ENCODE assay signal across 9 cellular contexts in the genomic region with DNA sequence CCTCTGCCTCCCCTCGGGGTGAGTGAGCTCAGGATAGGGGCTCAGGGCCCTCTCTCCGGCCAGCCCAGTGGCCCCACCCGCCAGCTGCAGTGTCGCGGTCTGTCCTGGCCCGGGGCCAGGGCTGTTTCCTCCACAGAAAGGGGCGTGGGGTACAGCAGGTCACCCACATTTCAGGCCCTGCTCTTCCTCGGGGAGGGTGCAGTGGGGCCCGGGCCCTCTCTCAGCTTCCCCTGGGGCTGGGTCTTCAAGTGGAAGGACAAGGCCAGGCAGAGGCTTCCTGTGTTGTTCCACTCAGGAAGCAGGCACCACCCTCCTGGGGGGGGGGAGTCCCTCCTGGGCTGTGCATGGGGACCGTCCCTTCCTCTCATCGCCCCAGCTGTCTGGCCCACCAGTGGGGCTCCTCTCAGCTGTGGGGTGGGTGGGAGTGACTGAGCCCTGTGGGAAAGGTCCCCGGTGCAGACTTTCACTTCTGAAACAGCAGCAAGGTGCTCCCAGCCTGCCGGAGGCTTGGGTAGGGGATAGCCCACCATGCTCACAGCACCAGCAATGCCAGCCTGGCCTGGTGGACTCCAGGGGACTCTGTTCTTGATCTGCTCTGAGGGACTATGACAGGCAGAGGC. TPM values are rescaled to one million over a fixed set of nuclear protein-coding genes. Genes with fewer than 3 reads are reported as not detected.
DNase-seq lines count a peak whose midpoint lies in the region; ATAC-seq and TF ChIP-seq lines count a peak whose summit lies in the region.
"Had no signal": no experiment of that assay in that cellular context is flagged by ENCODE, and none has a peak within 500 bp of the region (broad histone marks: within the 10 kb centered on the region; RNA-seq: fewer than 3 reads in every experiment).

No MANE protein-coding gene starts in this region.

- POLR2A ChIA-PET in activated CD4-positive, alpha-beta T cell treated with anti-CD3 and anti-CD28 coated beads, Interleukin-2, amount 10 ng/mL, durations not matched to agents 7 days and 5 days (lab: Charles Lee) = no interaction called here

- peak overlapping the region; percentile 37 to 95 (median 82) for H3K27ac ChIP-seq in heart left ventricle

- TF ChIP-seq POLR2A in heart left ventricle (IDR thresholded peaks at IDR 0.05) = peak in 1 of 2 donors; percentile 12

- peaks cover 67% of the 10 kb centered on the region for H3K4me1 Mint-ChIP-seq in activated CD4-positive, alpha-beta T cell treated with anti-CD3 and anti-CD28 coated beads, Interleukin-2, amount 10 ng/mL, durations not matched to agents 7 days and 5 days
- peaks cover 20% of the 10 kb centered on the region for H3K4me1 Mint-ChIP-seq in endothelial cell (ENCODE audit: unreplicated experiment)

- H3K4me3 ChIP-seq in heart left ventricle (peak overlapping the region in 7 of 12 donors; percentile 8 to 64 (median 28)), H7 (ENCODE audit: insufficient read depth, low read depth, low read length) (no peak overlapping the region)

- no peak for TF ChIP-seq CTCF in heart left ventricle (IDR thresholded peaks at IDR 0.05)
- TF ChIP-seq CTCF in endothelial cell (IDR thresholded peaks at IDR 0.05; ENCODE audit: unreplicated experiment) = no peak

- intact Hi-C loops in heart left ventricle (cut with DNase I) = no loop called here

- peak; percentile 28 for ATAC-seq in GM21423 (IDR thresholded peaks at IDR 0.05; ENCODE audit: unreplicated experiment)
- peak; percentile 51 to 80 (median 58) for ATAC-seq in heart left ventricle
- no peak for ATAC-seq in HG03442 (IDR thresholded peaks at IDR 0.05; ENCODE audit: unreplicated experiment)
- ATAC-seq in GM18873 (IDR thresholded peaks at IDR 0.05; ENCODE audit: low FRiP score, unreplicated experiment) = no peak

- H3K36me3 Mint-ChIP-seq in activated CD4-positive, alpha-beta T cell treated with anti-CD3 and anti-CD28 coated beads, Interleukin-2, amount 10 ng/mL, durations not matched to agents 7 days and 5 days (ENCODE audit: low read depth) = peaks cover 30% of the 10 kb centered on the region
- peaks cover 4% of the 10 kb centered on the region for H3K36me3 Mint-ChIP-seq in endothelial cell (ENCODE audit: low read depth, unreplicated experiment)

- WGBS in heart left ventricle, 4 donors = 40 to 54% (median 48%) methylated on average over 6 to 13 of the region's 13 CpGs

- no peaks in the 10 kb centered on the region for H3K27me3 Mint-ChIP-seq in activated CD4-positive, alpha-beta T cell treated with anti-CD3 and anti-CD28 coated beads, Interleukin-2, amount 10 ng/mL, durations not matched to agents 7 days and 5 days
- H3K27me3 Mint-ChIP-seq in endothelial cell (ENCODE audit: unreplicated experiment) = peaks cover 16% of the 10 kb centered on the region

- H3K9me3 ChIP-seq in heart left ventricle = no peaks in the 10 kb centered on the region

- peak overlapping the region; percentile 94 for H3K27ac Mint-ChIP-seq in activated CD4-positive, alpha-beta T cell treated with anti-CD3 and anti-CD28 coated beads, Interleukin-2, amount 10 ng/mL, durations not matched to agents 7 days and 5 days
- H3K27ac Mint-ChIP-seq in endothelial cell (ENCODE audit: unreplicated experiment) = no peak overlapping the region

- DNase-seq in activated CD4-positive, alpha-beta T cell treated with anti-CD3 and anti-CD28 coated beads, Interleukin-2, amount 10 ng/mL, durations not matched to agents 7 days and 5 days = peak; percentile 41
- DNase-seq in heart left ventricle (peak; percentile 55 to 85 (median 78)), H7 (no peak), endothelial cell (ENCODE audit: low spot score) (no peak)
- DNase-seq in stimulated activated CD8-positive, alpha-beta memory T cell treated with anti-CD3 and anti-CD28 coated beads, Interleukin-7, amount 100 ng/mL, for 24 hours (ENCODE audit: low read depth) = peak; percentile 36

- H3K4me1 ChIP-seq in heart left ventricle = peaks cover 10 to 69% (median 39%) of the 10 kb centered on the region in 12 donors

- CTCF ChIA-PET in activated CD4-positive, alpha-beta T cell treated with anti-CD3 and anti-CD28 coated beads, Interleukin-2, amount 10 ng/mL, durations not matched to agents 7 days and 5 days (lab: Charles Lee) = interaction anchor here (0.6 to 3.0 kb wide), 10 partner anchors 10 to 1469 kb away, joined by 3 to 13 read pairs (median 4); a partner anchor contains a TSS

- H3K4me3 Mint-ChIP-seq in activated CD4-positive, alpha-beta T cell treated with anti-CD3 and anti-CD28 coated beads, Interleukin-2, amount 10 ng/mL, durations not matched to agents 7 days and 5 days = peak overlapping the region; percentile 80
- H3K4me3 Mint-ChIP-seq in endothelial cell (ENCODE audit: unreplicated experiment) = no peak overlapping the region

- no peaks in the 10 kb centered on the region for H3K9me3 Mint-ChIP-seq in activated CD4-positive, alpha-beta T cell treated with anti-CD3 and anti-CD28 coated beads, Interleukin-2, amount 10 ng/mL, durations not matched to agents 7 days and 5 days
- H3K9me3 Mint-ChIP-seq in endothelial cell (ENCODE audit: unreplicated experiment) = no peaks in the 10 kb centered on the region

- H3K36me3 ChIP-seq in heart left ventricle (peaks cover 0 to 4% (median 0%) of the 10 kb centered on the region in 9 donors), H7 (replicated peaks; ENCODE audit: control insufficient read depth, insufficient read depth, low read length) (no peaks in the 10 kb centered on the region)

- H3K27me3 ChIP-seq in heart left ventricle (peaks cover 0 to 2% (median 0%) of the 10 kb centered on the region in 9 donors), H7 (ENCODE audit: control insufficient read depth, insufficient read depth, low read length) (peaks cover 3% of the 10 kb centered on the region; the same call in 1 of the 2 replicates)

RNA-seq across cellular contexts. Expression of a gene that starts 3.7 kb away (rescaled TPM):
- total RNA-seq in activated CD4-positive, alpha-beta T cell treated with anti-CD3 and anti-CD28 coated beads, Interleukin-2, amount 10 ng/mL, durations not matched to agents 7 days and 5 days = 10 to 100 TPM; 44.2 to 46.6 TPM
- total RNA-seq in heart left ventricle (1 to 10 TPM in 3 of 9 donors, under 1 TPM in 6; 0.27 to 5.3 (median 0.77) TPM), endothelial cell (ENCODE audit: unreplicated experiment) (not detected)
- under 1 TPM; 0.50 to 0.51 TPM for polyA plus RNA-seq in heart left ventricle
- total RNA-seq in H7 (2014; rRNA removed; shearing (Covaris generic)) = not detected in 2 replicates
- total RNA-seq: bronchial epithelial cell had no signal

RNA-seq across cellular contexts. Expression of a gene that starts 40.7 kb away (rescaled TPM):
- total RNA-seq in activated CD4-positive, alpha-beta T cell treated with anti-CD3 and anti-CD28 coated beads, Interleukin-2, amount 10 ng/mL, durations not matched to agents 7 days and 5 days = 10 to 100 TPM; 53.0 to 56.6 TPM
- total RNA-seq in heart left ventricle (1 to 10 TPM; 1.4 to 6.0 (median 2.4) TPM), endothelial cell (ENCODE audit: unreplicated experiment) (40.1 TPM)
- polyA plus RNA-seq in heart left ventricle = 1 to 10 TPM; 2.3 to 3.3 TPM
- total RNA-seq in H7 (2014; rRNA removed; shearing (Covaris generic)) = 99.0 and 111 TPM in 2 replicates

Comparison
In these comparisons a context has a peak if more than half of its experiments do, and no peak if none do; other contexts are left out.
1. ATAC-seq: peak in GM21423 (single experiment) and heart left ventricle (4 of 4); none in HG03442 (single experiment) and GM18873 (single experiment).
2. DNase-seq: peak in activated CD4-positive, alpha-beta T cell treated with anti-CD3 and anti-CD28 coated beads, Interleukin-2, amount 10 ng/mL, durations not matched to agents 7 days and 5 days (single experiment), heart left ventricle (5 of 5) and stimulated activated CD8-positive, alpha-beta memory T cell treated with anti-CD3 and anti-CD28 coated beads, Interleukin-7, amount 100 ng/mL, for 24 hours (single experiment); none in H7 (single experiment) and endothelial cell (single experiment).
3. RNA of a gene that starts 3.7 kb away (total RNA-seq): 44.2 to 46.6 TPM in activated CD4-positive, alpha-beta T cell treated with anti-CD3 and anti-CD28 coated beads, Interleukin-2, amount 10 ng/mL, durations not matched to agents 7 days and 5 days; 0.27 to 5.3 TPM in heart left ventricle, not detected in endothelial cell (single experiment) and not detected in H7; every median in the first group is over 4 times any median in the second.